Comparison of ENCODE assay signal across 1 cellular context in genomic region chr10:61125560-61126250, GRCh38.
TF ChIP-seq lines count a peak whose summit lies in the region.

No MANE protein-coding gene starts in this region.

TF ChIP-seq in HepG2, 621 proteins besides CTCF, POLR2A, EP300 and RAD21 (continued from another document):
- TF ChIP-seq, protein P1, sequence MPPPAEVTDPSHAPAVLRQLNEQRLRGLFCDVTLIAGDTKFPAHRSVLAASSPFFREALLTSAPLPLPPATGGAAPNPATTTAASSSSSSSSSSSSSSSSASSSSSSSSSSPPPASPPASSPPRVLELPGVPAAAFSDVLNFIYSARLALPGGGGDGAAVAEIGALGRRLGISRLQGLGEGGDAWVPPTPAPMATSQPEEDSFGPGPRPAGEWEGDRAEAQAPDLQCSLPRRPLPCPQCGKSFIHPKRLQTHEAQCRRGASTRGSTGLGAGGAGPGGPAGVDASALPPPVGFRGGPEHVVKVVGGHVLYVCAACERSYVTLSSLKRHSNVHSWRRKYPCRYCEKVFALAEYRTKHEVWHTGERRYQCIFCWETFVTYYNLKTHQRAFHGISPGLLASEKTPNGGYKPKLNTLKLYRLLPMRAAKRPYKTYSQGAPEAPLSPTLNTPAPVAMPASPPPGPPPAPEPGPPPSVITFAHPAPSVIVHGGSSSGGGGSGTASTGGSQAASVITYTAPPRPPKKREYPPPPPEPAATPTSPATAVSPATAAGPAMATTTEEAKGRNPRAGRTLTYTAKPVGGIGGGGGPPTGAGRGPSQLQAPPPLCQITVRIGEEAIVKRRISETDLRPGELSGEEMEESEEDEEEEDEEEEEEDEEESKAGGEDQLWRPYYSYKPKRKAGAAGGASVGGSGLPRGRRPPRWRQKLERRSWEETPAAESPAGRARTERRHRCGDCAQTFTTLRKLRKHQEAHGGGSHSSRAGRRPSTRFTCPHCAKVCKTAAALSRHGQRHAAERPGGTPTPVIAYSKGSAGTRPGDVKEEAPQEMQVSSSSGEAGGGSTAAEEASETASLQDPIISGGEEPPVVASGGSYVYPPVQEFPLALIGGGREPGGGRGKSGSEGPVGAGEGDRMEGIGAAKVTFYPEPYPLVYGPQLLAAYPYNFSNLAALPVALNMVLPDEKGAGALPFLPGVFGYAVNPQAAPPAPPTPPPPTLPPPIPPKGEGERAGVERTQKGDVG (CRISPR knock-in tag; IDR thresholded peaks at IDR 0.05; ENCODE audit: borderline replicate concordance): no peak
- TF ChIP-seq IRF2 (CRISPR knock-in tag; IDR thresholded peaks at IDR 0.05): no peak
- TF ChIP-seq, protein P2, sequence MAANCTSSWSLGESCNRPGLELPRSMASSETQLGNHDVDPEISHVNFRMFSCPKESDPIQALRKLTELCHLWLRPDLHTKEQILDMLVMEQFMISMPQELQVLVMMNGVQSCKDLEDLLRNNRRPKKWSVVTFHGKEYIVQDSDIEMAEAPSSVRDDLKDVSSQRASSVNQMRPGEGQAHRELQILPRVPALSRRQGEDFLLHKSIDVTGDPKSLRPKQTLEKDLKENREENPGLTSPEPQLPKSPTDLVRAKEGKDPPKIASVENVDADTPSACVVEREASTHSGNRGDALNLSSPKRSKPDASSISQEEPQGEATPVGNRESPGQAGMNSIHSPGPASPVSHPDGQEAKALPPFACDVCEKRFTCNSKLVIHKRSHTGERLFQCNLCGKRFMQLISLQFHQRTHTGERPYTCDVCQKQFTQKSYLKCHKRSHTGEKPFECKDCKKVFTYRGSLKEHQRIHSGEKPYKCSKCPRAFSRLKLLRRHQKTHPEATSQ (CRISPR knock-in tag; IDR thresholded peaks at IDR 0.05; ENCODE audit: borderline replicate concordance): no peak
- no peak for TF ChIP-seq ZNF678 (CRISPR knock-in tag; IDR thresholded peaks at IDR 0.05)
- TF ChIP-seq, protein P3, sequence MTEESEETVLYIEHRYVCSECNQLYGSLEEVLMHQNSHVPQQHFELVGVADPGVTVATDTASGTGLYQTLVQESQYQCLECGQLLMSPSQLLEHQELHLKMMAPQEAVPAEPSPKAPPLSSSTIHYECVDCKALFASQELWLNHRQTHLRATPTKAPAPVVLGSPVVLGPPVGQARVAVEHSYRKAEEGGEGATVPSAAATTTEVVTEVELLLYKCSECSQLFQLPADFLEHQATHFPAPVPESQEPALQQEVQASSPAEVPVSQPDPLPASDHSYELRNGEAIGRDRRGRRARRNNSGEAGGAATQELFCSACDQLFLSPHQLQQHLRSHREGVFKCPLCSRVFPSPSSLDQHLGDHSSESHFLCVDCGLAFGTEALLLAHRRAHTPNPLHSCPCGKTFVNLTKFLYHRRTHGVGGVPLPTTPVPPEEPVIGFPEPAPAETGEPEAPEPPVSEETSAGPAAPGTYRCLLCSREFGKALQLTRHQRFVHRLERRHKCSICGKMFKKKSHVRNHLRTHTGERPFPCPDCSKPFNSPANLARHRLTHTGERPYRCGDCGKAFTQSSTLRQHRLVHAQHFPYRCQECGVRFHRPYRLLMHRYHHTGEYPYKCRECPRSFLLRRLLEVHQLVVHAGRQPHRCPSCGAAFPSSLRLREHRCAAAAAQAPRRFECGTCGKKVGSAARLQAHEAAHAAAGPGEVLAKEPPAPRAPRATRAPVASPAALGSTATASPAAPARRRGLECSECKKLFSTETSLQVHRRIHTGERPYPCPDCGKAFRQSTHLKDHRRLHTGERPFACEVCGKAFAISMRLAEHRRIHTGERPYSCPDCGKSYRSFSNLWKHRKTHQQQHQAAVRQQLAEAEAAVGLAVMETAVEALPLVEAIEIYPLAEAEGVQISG (CRISPR knock-in tag; IDR thresholded peaks at IDR 0.05): no peak
- no peak for TF ChIP-seq ZNF530 (CRISPR knock-in tag; IDR thresholded peaks at IDR 0.05; ENCODE audit: low read depth)
- TF ChIP-seq, protein P4, sequence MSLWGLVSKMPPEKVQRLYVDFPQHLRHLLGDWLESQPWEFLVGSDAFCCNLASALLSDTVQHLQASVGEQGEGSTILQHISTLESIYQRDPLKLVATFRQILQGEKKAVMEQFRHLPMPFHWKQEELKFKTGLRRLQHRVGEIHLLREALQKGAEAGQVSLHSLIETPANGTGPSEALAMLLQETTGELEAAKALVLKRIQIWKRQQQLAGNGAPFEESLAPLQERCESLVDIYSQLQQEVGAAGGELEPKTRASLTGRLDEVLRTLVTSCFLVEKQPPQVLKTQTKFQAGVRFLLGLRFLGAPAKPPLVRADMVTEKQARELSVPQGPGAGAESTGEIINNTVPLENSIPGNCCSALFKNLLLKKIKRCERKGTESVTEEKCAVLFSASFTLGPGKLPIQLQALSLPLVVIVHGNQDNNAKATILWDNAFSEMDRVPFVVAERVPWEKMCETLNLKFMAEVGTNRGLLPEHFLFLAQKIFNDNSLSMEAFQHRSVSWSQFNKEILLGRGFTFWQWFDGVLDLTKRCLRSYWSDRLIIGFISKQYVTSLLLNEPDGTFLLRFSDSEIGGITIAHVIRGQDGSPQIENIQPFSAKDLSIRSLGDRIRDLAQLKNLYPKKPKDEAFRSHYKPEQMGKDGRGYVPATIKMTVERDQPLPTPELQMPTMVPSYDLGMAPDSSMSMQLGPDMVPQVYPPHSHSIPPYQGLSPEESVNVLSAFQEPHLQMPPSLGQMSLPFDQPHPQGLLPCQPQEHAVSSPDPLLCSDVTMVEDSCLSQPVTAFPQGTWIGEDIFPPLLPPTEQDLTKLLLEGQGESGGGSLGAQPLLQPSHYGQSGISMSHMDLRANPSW (CRISPR knock-in tag; IDR thresholded peaks at IDR 0.05; ENCODE audit: borderline replicate concordance): no peak
- no peak for TF ChIP-seq POLR2AphosphoS2 (IDR thresholded peaks at IDR 0.05; ENCODE audit: low read depth, low read length)
- no peak for TF ChIP-seq ZNF253 (CRISPR knock-in tag; IDR thresholded peaks at IDR 0.05; ENCODE audit: borderline replicate concordance)
- no peak for TF ChIP-seq SRSF9 (IDR thresholded peaks at IDR 0.05; ENCODE audit: borderline replicate concordance, insufficient read depth, low read depth, low read length, poor library complexity, severe bottlenecking)
- no peak for TF ChIP-seq MXD1 (CRISPR knock-in tag; IDR thresholded peaks at IDR 0.05)
